21 cellular contexts compared by ENCODE assay signal in the genomic region with DNA sequence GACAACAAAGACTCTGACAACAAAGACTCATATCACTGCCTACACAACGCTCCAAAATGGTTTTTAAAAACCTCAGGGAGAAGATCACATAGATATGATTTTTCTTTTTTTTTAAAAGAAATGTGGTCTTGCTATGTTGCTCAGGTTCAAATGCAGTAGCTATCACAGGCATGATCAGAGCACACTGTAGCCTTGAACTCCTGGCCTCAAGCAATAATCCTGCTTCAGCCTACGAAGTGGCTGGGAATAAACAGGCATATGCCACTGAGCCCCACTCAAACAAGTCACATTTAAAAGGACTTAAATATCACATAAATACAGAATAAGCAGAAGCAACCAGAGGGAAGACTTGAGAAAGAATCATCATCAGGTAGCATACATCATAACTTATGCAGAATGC. TPM values are rescaled to one million over a fixed set of nuclear protein-coding genes. Genes with fewer than 3 reads are reported as not detected.
DNase-seq lines count a peak whose midpoint lies in the region; ATAC-seq and TF ChIP-seq lines count a peak whose summit lies in the region.
"Had no signal": no experiment of that assay in that cellular context is flagged by ENCODE, and none has a peak within 500 bp of the region (broad histone marks: within the 10 kb centered on the region; RNA-seq: fewer than 3 reads in every experiment).

No MANE protein-coding gene starts in this region.

- no peaks in the 10 kb centered on the region for H3K9me3 ChIP-seq in breast epithelium
- H3K9me3 ChIP-seq in endocrine pancreas (ENCODE audit: control insufficient read depth, low read length): no peaks in the 10 kb centered on the region
- H3K9me3 ChIP-seq in thyroid gland: no peaks in the 10 kb centered on the region
- H3K9me3 ChIP-seq: HAP-1, heart right ventricle, SK-N-SH, uterus had no signal

- BruUV-seq in MCF 10A (replicated peaks; lab: Mats Ljungman, UMichigan): no TSS peak

- H3K4me3 Mint-ChIP-seq in MCF 10A (ENCODE audit: unreplicated experiment): no peak overlapping the region
- no peak overlapping the region for H3K4me3 Mint-ChIP-seq in stimulated activated memory B cell treated with anti-CD40 and anti-IgM and Interleukin-4, amounts not matched to agents 10 μg/mL and 1 μg/mL and 100 μg/mL, for 72 hours
- H3K4me3 Mint-ChIP-seq: activated CD4-positive, alpha-beta memory T cell treated with anti-CD3 and anti-CD28 coated beads for 36 hours had no signal

- H3K27me3 Mint-ChIP-seq in MCF 10A (ENCODE audit: insufficient read depth, unreplicated experiment): no peaks in the 10 kb centered on the region
- H3K27me3 Mint-ChIP-seq in stimulated activated memory B cell treated with anti-CD40 and anti-IgM and Interleukin-4, amounts not matched to agents 10 μg/mL and 1 μg/mL and 100 μg/mL, for 72 hours: no peaks in the 10 kb centered on the region
- H3K27me3 Mint-ChIP-seq: activated CD4-positive, alpha-beta memory T cell treated with anti-CD3 and anti-CD28 coated beads for 36 hours; activated naive CD8-positive, alpha-beta T cell treated with anti-CD3 and anti-CD28 coated beads, Interleukin-2, amount 10 ng/mL, durations not matched to agents 7 days and 5 days had no signal

- H3K27ac ChIP-seq in breast epithelium (no peak overlapping the region), thyroid gland (no peak overlapping the region)
- H3K27ac ChIP-seq: heart right ventricle, uterus, WERI-Rb-1 had no signal

- H3K36me3 ChIP-seq in breast epithelium (no peaks in the 10 kb centered on the region), endocrine pancreas (ENCODE audit: control insufficient read depth, insufficient read depth, low read length) (peaks cover 2% of the 10 kb centered on the region), thyroid gland (peaks cover 3% of the 10 kb centered on the region in 2 donors)
- H3K36me3 ChIP-seq: uterus had no signal

- WGBS in thyroid gland, 2 donors: 90 to 92% methylated on average over 2 of the region's 2 CpGs

- peaks cover 37% of the 10 kb centered on the region for H3K4me1 Mint-ChIP-seq in MCF 10A (ENCODE audit: insufficient read depth, unreplicated experiment)
- H3K4me1 Mint-ChIP-seq in stimulated activated memory B cell treated with anti-CD40 and anti-IgM and Interleukin-4, amounts not matched to agents 10 μg/mL and 1 μg/mL and 100 μg/mL, for 72 hours: peaks cover 58% of the 10 kb centered on the region

- CTCF ChIA-PET in MCF 10A (lab: Yijun Ruan, JAX): no interaction called here

- TF ChIP-seq CTCF in MCF 10A (IDR thresholded peaks at IDR 0.05; ENCODE audit: unreplicated experiment) (no peak), breast epithelium (IDR thresholded peaks at IDR 0.05) (no peak), thyroid gland (IDR thresholded peaks at IDR 0.05) (no peak)

- H3K4me3 ChIP-seq in breast epithelium: no peak overlapping the region
- H3K4me3 ChIP-seq in Jurkat, Clone E6-1 (ENCODE audit: low read length): no peak overlapping the region
- peak overlapping the region; percentile 4 for H3K4me3 ChIP-seq in endocrine pancreas (ENCODE audit: control insufficient read depth, insufficient read depth, low read length)
- H3K4me3 ChIP-seq in thyroid gland (replicated peaks in 1 of 3): no peak overlapping the region
- H3K4me3 ChIP-seq: HAP-1, heart right ventricle, uterus had no signal

- peaks cover 83% of the 10 kb centered on the region for H3K36me3 Mint-ChIP-seq in MCF 10A (ENCODE audit: insufficient read depth, unreplicated experiment)
- H3K36me3 Mint-ChIP-seq in stimulated activated memory B cell treated with anti-CD40 and anti-IgM and Interleukin-4, amounts not matched to agents 10 μg/mL and 1 μg/mL and 100 μg/mL, for 72 hours: peaks cover 78% of the 10 kb centered on the region

- H3K9ac ChIP-seq in endocrine pancreas (ENCODE audit: control insufficient read depth, insufficient read depth, low read length): no peak overlapping the region
- H3K9ac ChIP-seq: SK-N-SH had no signal

- POLR2A ChIA-PET in MCF 10A (lab: Yijun Ruan, JAX): no interaction called here

- intact Hi-C loops in MCF 10A (cut with micrococcal nuclease): no loop called here
- intact Hi-C loops in breast epithelium (cut with DNase I; ENCODE audit: low total_unique reads): no loop called here
- intact Hi-C loops in thyroid gland (cut with DNase I): no loop called here

- ATAC-seq in stimulated activated memory B cell treated with anti-CD40 and anti-IgM and Interleukin-4, amounts not matched to agents 10 μg/mL and 1 μg/mL and 100 μg/mL, for 72 hours: no peak

- H3K9me3 Mint-ChIP-seq in MCF 10A (ENCODE audit: unreplicated experiment): no peaks in the 10 kb centered on the region
- no peaks in the 10 kb centered on the region for H3K9me3 Mint-ChIP-seq in stimulated activated memory B cell treated with anti-CD40 and anti-IgM and Interleukin-4, amounts not matched to agents 10 μg/mL and 1 μg/mL and 100 μg/mL, for 72 hours
- H3K9me3 Mint-ChIP-seq: activated CD4-positive, alpha-beta memory T cell treated with anti-CD3 and anti-CD28 coated beads for 36 hours; activated naive CD8-positive, alpha-beta T cell treated with anti-CD3 and anti-CD28 coated beads, Interleukin-2, amount 10 ng/mL, durations not matched to agents 7 days and 5 days had no signal

- DNase-seq in MCF 10A (ENCODE audit: unreplicated experiment) (no peak), breast epithelium (ENCODE audit: low spot score in 2 of 2) (no peak), thyroid gland (no peak), germinal center (ENCODE audit: low spot score) (no peak)
- DNase-seq in Jurkat, Clone E6-1 (ENCODE audit: low read depth, low spot score): peak; percentile 33
- DNase-seq: activated CD4-positive, alpha-beta memory T cell treated with anti-CD3 and anti-CD28 coated beads for 36 hours; activated naive CD8-positive, alpha-beta T cell treated with anti-CD3 and anti-CD28 coated beads, Interleukin-2, amount 10 ng/mL, durations not matched to agents 7 days and 5 days; C1 segment of cervical spinal cord; heart right ventricle; mesenchymal stem cell; NCI-H1092 treated with DMSO at 0.1 percent for 48 hours; NCI-H1930; NCI-H526 treated with DMSO at 0.1 percent for 48 hours; SK-N-SH; small intestine; stimulated activated CD4-positive, alpha-beta T cell treated with anti-CD3 and anti-CD28 coated beads, Interleukin-2, amount 100 ng/mL, for 24 hours; uterus; WERI-Rb-1 had no signal

- H3K4me1 ChIP-seq in breast epithelium (no peaks in the 10 kb centered on the region), endocrine pancreas (ENCODE audit: control insufficient read depth, insufficient read depth, low read length) (peaks cover 18% of the 10 kb centered on the region), thyroid gland (peaks cover 6 to 19% of the 10 kb centered on the region in 2 donors)

- peak overlapping the region; percentile 68 for H3K27ac Mint-ChIP-seq in MCF 10A (ENCODE audit: low read depth, unreplicated experiment)
- H3K27ac Mint-ChIP-seq in stimulated activated memory B cell treated with anti-CD40 and anti-IgM and Interleukin-4, amounts not matched to agents 10 μg/mL and 1 μg/mL and 100 μg/mL, for 72 hours: peak overlapping the region; percentile 20

- H3K27me3 ChIP-seq in breast epithelium (no peaks in the 10 kb centered on the region), endocrine pancreas (ENCODE audit: control insufficient read depth, insufficient read depth, low read length) (no peaks in the 10 kb centered on the region), thyroid gland (no peaks in the 10 kb centered on the region)
- H3K27me3 ChIP-seq: heart right ventricle, uterus had no signal

- TF ChIP-seq POLR2A in breast epithelium (IDR thresholded peaks at IDR 0.05) (no peak), thyroid gland (IDR thresholded peaks at IDR 0.05) (no peak)

RNA-seq across cellular contexts. Expression of gene DHX15, which starts 14.7 kb away (rescaled TPM):
- total RNA-seq in MCF 10A (2022) (114 and 125 TPM in 2 replicates), breast epithelium (100 to 1,000 TPM; 119 to 207 (median 192) TPM), thyroid gland (100 to 1,000 TPM; 139 to 199 (median 150) TPM)
- 201 TPM for polyA plus RNA-seq in Jurkat, Clone E6-1 (2012; ENCODE audit: insufficient read depth, insufficient read length)
